ENCODE assay signal across 26 cellular contexts in the genomic region with DNA sequence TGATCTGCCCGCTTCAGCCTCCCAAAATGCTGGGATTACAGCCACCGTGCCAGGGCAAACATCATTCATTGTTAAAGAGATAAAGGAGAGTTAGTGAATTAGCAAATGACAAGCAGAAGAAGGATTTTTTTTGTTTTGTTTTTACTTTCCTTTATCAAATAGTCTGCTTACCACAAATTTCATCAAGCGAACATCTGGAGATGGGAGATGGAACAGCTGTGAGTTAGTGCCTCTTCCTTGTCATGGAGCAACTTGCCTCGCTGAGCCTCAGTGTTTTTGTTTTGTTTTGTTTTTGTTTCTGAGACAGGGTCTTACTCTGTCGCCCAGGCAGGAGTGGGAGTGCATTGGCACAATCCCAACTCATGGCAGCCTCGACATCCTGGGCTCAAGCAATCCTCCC. TPM values are rescaled to one million over a fixed set of nuclear protein-coding genes. Genes with fewer than 3 reads are reported as not detected.
"Had no signal": no experiment of that assay in that cellular context is flagged by ENCODE, and none has a peak within 500 bp of the region (broad histone marks: within the 10 kb centered on the region; RNA-seq: fewer than 3 reads in every experiment).

No MANE protein-coding gene starts in this region.

- H3K27ac ChIP-seq: brain microvascular endothelial cell, coronary artery, dorsolateral prefrontal cortex, gastroesophageal sphincter had no signal

- H3K4me3 ChIP-seq: coronary artery, dorsolateral prefrontal cortex, gastroesophageal sphincter had no signal

- H3K27ac Mint-ChIP-seq: activated CD8-positive, alpha-beta T cell treated with anti-CD3 and anti-CD28 coated beads for 36 hours; activated naive CD8-positive, alpha-beta T cell; activated T-helper 17 cell treated with anti-CD3 and anti-CD28 coated beads, Interleukin-2, amount 50 U/mL, for 72 hours; dendritic cell treated with granulocyte-macrophage colony-stimulating factor and Interleukin-4, amounts not matched to agents 40 ng/mL and 50 ng/mL, for 4 days; endodermal cell had no signal

- H3K4me1 ChIP-seq: gastroesophageal sphincter had no signal

- H3K36me3 Mint-ChIP-seq: activated naive CD8-positive, alpha-beta T cell had no signal

- H3K27me3 ChIP-seq: brain microvascular endothelial cell, dorsolateral prefrontal cortex, gastroesophageal sphincter had no signal

- H3K27me3 Mint-ChIP-seq: dendritic cell treated with granulocyte-macrophage colony-stimulating factor and Interleukin-4, amounts not matched to agents 40 ng/mL and 50 ng/mL, for 4 days had no signal

- H3K36me3 ChIP-seq: brain microvascular endothelial cell, gastroesophageal sphincter had no signal

- H3K9me3 Mint-ChIP-seq: central memory CD8-positive, alpha-beta T cell had no signal

- ATAC-seq: activated CD4-positive, CD25-positive, alpha-beta regulatory T cell treated with anti-CD3 and anti-CD28 coated beads, Interleukin-2, amount 50 U/mL, for 24 hours; activated CD8-positive, alpha-beta T cell treated with anti-CD3 and anti-CD28 coated beads for 36 hours; activated T-cell treated with anti-CD3 and anti-CD28 coated beads, Interleukin-2, amount 50 U/mL, for 4 hours; activated T-helper 17 cell treated with anti-CD3 and anti-CD28 coated beads, Interleukin-2, amount 50 U/mL, for 72 hours; esophagus mucosa; gastroesophageal sphincter had no signal

- H3K4me1 Mint-ChIP-seq: activated T-helper 17 cell treated with anti-CD3 and anti-CD28 coated beads, Interleukin-2, amount 50 U/mL, for 72 hours; central memory CD8-positive, alpha-beta T cell had no signal

- H3K4me3 Mint-ChIP-seq: activated CD8-positive, alpha-beta T cell treated with anti-CD3 and anti-CD28 coated beads for 36 hours; activated naive CD8-positive, alpha-beta T cell; activated T-cell treated with anti-CD3 and anti-CD28 coated beads, Interleukin-2, amount 50 U/mL, for 4 hours; activated T-helper 17 cell treated with anti-CD3 and anti-CD28 coated beads, Interleukin-2, amount 50 U/mL, for 72 hours; central memory CD8-positive, alpha-beta T cell; dendritic cell treated with granulocyte-macrophage colony-stimulating factor and Interleukin-4, amounts not matched to agents 40 ng/mL and 50 ng/mL, for 4 days; endodermal cell had no signal

- DNase-seq: activated CD4-positive, alpha-beta T cell treated with anti-CD3 and anti-CD28 coated beads for 48 hours; activated CD4-positive, alpha-beta T cell treated with anti-CD3 and anti-CD28 coated beads, Interleukin-2, amount 50 U/mL, for 1 hour; activated CD4-positive, alpha-beta T cell treated with anti-CD3 and anti-CD28 coated beads, Interleukin-2, amount 50 U/mL, for 48 hours; activated CD8-positive, alpha-beta memory T cell treated with anti-CD3 and anti-CD28 coated beads for 24 hours; activated CD8-positive, alpha-beta T cell treated with anti-CD3 and anti-CD28 coated beads for 36 hours; activated effector memory CD4-positive, alpha-beta T cell treated with Interleukin-2 at 50 U/mL for 16 hours; activated gamma-delta T cell treated with Interleukin-2 at 50 U/mL for 16 hours; activated naive CD4-positive, alpha-beta T cell treated with anti-CD3 and anti-CD28 coated beads, Interleukin-2, amount 50 U/mL, for 16 hours; activated naive CD4-positive, alpha-beta T cell treated with Interleukin-2 at 50 U/mL for 16 hours; activated T-cell treated with anti-CD3 and anti-CD28 coated beads, Interleukin-2, amount 50 U/mL, for 4 hours; amniotic stem cell; anterior cingulate cortex; brain microvascular endothelial cell; dorsolateral prefrontal cortex; effector memory CD4-positive, alpha-beta T cell; endodermal cell; foreskin melanocyte; T-helper 2 cell had no signal

RNA-seq across cellular contexts. Expression of gene ZNF860, which starts 15.9 kb away (rescaled TPM):
- total RNA-seq: activated CD8-positive, alpha-beta T cell treated with anti-CD3 and anti-CD28 coated beads for 36 hours had no signal
